ENCODE assay signal across 9 cellular contexts in genomic region chr19:48480476-48481190, GRCh38. TPM values are rescaled to one million over a fixed set of nuclear protein-coding genes. Genes with fewer than 3 reads are reported as not detected.
DNase-seq lines count a peak whose midpoint lies in the region; ATAC-seq, FAIRE-seq and TF ChIP-seq lines count a peak whose summit lies in the region.
"Had no signal": no experiment of that assay in that cellular context is flagged by ENCODE, and none has a peak within 500 bp of the region (broad histone marks: within the 10 kb centered on the region; RNA-seq: fewer than 3 reads in every experiment).

No MANE protein-coding gene starts in this region.

- DNase-seq in CD4-positive, alpha-beta T cell: peak in 9 of 10 experiments; percentile 32 to 65 (median 51)
- DNase-seq in activated B cell treated with CpG ODN at 0.5 μM for 24 hours (no peak), HepG2 (ENCODE audit: low spot score) (no peak)
- peak; percentile 60 for DNase-seq in central memory CD4-positive, alpha-beta T cell
- DNase-seq in stimulated activated effector memory CD8-positive, alpha-beta T cell treated with anti-CD3 and anti-CD28 coated beads, Interleukin-12 subunit alpha, Interleukin-12 subunit beta, amount 100 ng/mL, for 72 hours (ENCODE audit: low spot score in 2 of 2): peak; percentile 49 to 73

- peak overlapping the region; percentile 88 for H3K27ac Mint-ChIP-seq in CD4-positive, alpha-beta T cell
- H3K27ac Mint-ChIP-seq in activated B cell treated with CpG ODN at 0.5 μM for 24 hours: no peak overlapping the region
- peak overlapping the region; percentile 92 for H3K27ac Mint-ChIP-seq in stimulated activated effector memory CD8-positive, alpha-beta T cell treated with anti-CD3 and anti-CD28 coated beads, Interleukin-12 subunit alpha, Interleukin-12 subunit beta, amount 100 ng/mL, for 72 hours

- WGBS in HepG2 (ENCODE audit: low lambda C conversion rate): 95% methylated on average over 49 of the region's 50 CpGs

- H3K4me3 ChIP-seq in HepG2 (replicated peaks in 1 of 3; ENCODE audit: insufficient read depth in 1 of 3, low read depth in 2 of 3, low read length in 3 of 3): no peak overlapping the region

- peak; percentile 81 for ATAC-seq in CD4-positive, alpha-beta T cell (ENCODE audit: poor library complexity)
- ATAC-seq in activated B cell treated with CpG ODN at 0.5 μM for 24 hours (ENCODE audit: low read depth): peak; percentile 73
- ATAC-seq in HepG2: no peak; the same call in 2 of the 3 replicates
- ATAC-seq in stimulated activated effector memory CD8-positive, alpha-beta T cell treated with anti-CD3 and anti-CD28 coated beads, Interleukin-12 subunit alpha, Interleukin-12 subunit beta, amount 100 ng/mL, for 72 hours: peak; percentile 83
- no peak for ATAC-seq in GM18858 (IDR thresholded peaks at IDR 0.05; ENCODE audit: unreplicated experiment)
- ATAC-seq in HG02840 (IDR thresholded peaks at IDR 0.05; ENCODE audit: low FRiP score, unreplicated experiment): no peak
- ATAC-seq in HG02642 (IDR thresholded peaks at IDR 0.05; ENCODE audit: poor library complexity, unreplicated experiment): no peak

- peak overlapping the region; percentile 77 for H3K27ac ChIP-seq in CD4-positive, alpha-beta T cell (ENCODE audit: low read depth, low read length)
- H3K27ac ChIP-seq in HepG2 (ENCODE audit: extremely low read length, insufficient read depth, low read length): no peak overlapping the region
- H3K27ac ChIP-seq: neutrophil had no signal

- H3K36me3 Mint-ChIP-seq in CD4-positive, alpha-beta T cell (ENCODE audit: low read depth): peaks cover 20% of the 10 kb centered on the region
- peaks cover 26% of the 10 kb centered on the region for H3K36me3 Mint-ChIP-seq in activated B cell treated with CpG ODN at 0.5 μM for 24 hours (ENCODE audit: low read depth)
- H3K36me3 Mint-ChIP-seq in stimulated activated effector memory CD8-positive, alpha-beta T cell treated with anti-CD3 and anti-CD28 coated beads, Interleukin-12 subunit alpha, Interleukin-12 subunit beta, amount 100 ng/mL, for 72 hours: peaks cover 20% of the 10 kb centered on the region

- no peaks in the 10 kb centered on the region for H4K20me1 ChIP-seq in HepG2 (ENCODE audit: insufficient read depth, low read length)

- H3K9me3 ChIP-seq in CD4-positive, alpha-beta T cell (ENCODE audit: control insufficient read depth, low read length): no peaks in the 10 kb centered on the region
- no peaks in the 10 kb centered on the region for H3K9me3 ChIP-seq in HepG2 (ENCODE audit: low read length)
- H3K9me3 ChIP-seq: neutrophil had no signal

- H3K4me3 Mint-ChIP-seq in CD4-positive, alpha-beta T cell: peak overlapping the region; percentile 88
- peak overlapping the region; percentile 84 for H3K4me3 Mint-ChIP-seq in activated B cell treated with CpG ODN at 0.5 μM for 24 hours
- H3K4me3 Mint-ChIP-seq in stimulated activated effector memory CD8-positive, alpha-beta T cell treated with anti-CD3 and anti-CD28 coated beads, Interleukin-12 subunit alpha, Interleukin-12 subunit beta, amount 100 ng/mL, for 72 hours: peak overlapping the region; percentile 83

- no peaks in the 10 kb centered on the region for H3K27me3 Mint-ChIP-seq in CD4-positive, alpha-beta T cell
- peaks cover 1% of the 10 kb centered on the region for H3K27me3 Mint-ChIP-seq in activated B cell treated with CpG ODN at 0.5 μM for 24 hours

- CTCF ChIA-PET in CD4-positive, alpha-beta T cell (lab: Charles Lee): interaction anchor here (0.8 to 1.3 kb wide), 2 partner anchors 9 to 10 kb away, joined by 5 to 8 read pairs; no protein-coding TSS in a partner anchor
- CTCF ChIA-PET in activated B cell treated with CpG ODN at 0.5 μM for 24 hours (lab: Charles Lee) (interaction anchor here (2.4 kb wide), 1 partner anchor 9 kb away, joined by 14 read pairs; no protein-coding TSS in a partner anchor), HepG2 (lab: Yijun Ruan, JAX; ENCODE audit: low intra/inter-chr PET ratio, low total read pairs) (no interaction called here)

- no peaks in the 10 kb centered on the region for H3K79me2 ChIP-seq in HepG2 (ENCODE audit: insufficient read depth, low read length)

- no peak for TF ChIP-seq EP300 in HepG2 (IDR thresholded peaks at IDR 0.05; ENCODE audit: low read depth in 2 of 2, low read length in 2 of 2)
- TF ChIP-seq EP300 in HepG2 (CRISPR knock-in tag; IDR thresholded peaks at IDR 0.05; ENCODE audit: borderline replicate concordance): no peak

- H3K27me3 ChIP-seq in CD4-positive, alpha-beta T cell (ENCODE audit: control insufficient read depth, insufficient read depth, low read length): no peaks in the 10 kb centered on the region
- no peaks in the 10 kb centered on the region for H3K27me3 ChIP-seq in HepG2 (ENCODE audit: control insufficient read depth in 1 of 2, insufficient read depth in 2 of 2, low read length in 2 of 2)

- no peak for TF ChIP-seq CTCF in CD4-positive, alpha-beta T cell (IDR thresholded peaks at IDR 0.05)
- TF ChIP-seq CTCF in activated B cell treated with CpG ODN at 0.5 μM for 24 hours (IDR thresholded peaks at IDR 0.05) (no peak), HepG2 (CRISPR knock-in tag; IDR thresholded peaks at IDR 0.05) (no peak)

- TF ChIP-seq POLR2A in HepG2 (IDR thresholded peaks at IDR 0.05; ENCODE audit: insufficient read depth in 1 of 2, low read depth in 2 of 2, low read length in 2 of 2): no peak

- peaks cover 8% of the 10 kb centered on the region; the same call in 1 of the 2 replicates for H3K4me1 ChIP-seq in HepG2 (ENCODE audit: insufficient read depth, low read length)

- no peaks in the 10 kb centered on the region for H3K9me3 Mint-ChIP-seq in CD4-positive, alpha-beta T cell
- no peaks in the 10 kb centered on the region for H3K9me3 Mint-ChIP-seq in activated B cell treated with CpG ODN at 0.5 μM for 24 hours
- no peaks in the 10 kb centered on the region for H3K9me3 Mint-ChIP-seq in stimulated activated effector memory CD8-positive, alpha-beta T cell treated with anti-CD3 and anti-CD28 coated beads, Interleukin-12 subunit alpha, Interleukin-12 subunit beta, amount 100 ng/mL, for 72 hours

- in situ Hi-C loops in HepG2 (cut with HindIII; ENCODE audit: extremely low pct_ligation_motif_present, low pct_unique_long_range_greater_than_20kb): no loop called here

- peaks cover 27% of the 10 kb centered on the region for H3K4me1 Mint-ChIP-seq in CD4-positive, alpha-beta T cell (ENCODE audit: low read depth)
- H3K4me1 Mint-ChIP-seq in activated B cell treated with CpG ODN at 0.5 μM for 24 hours: peaks cover 11% of the 10 kb centered on the region
- peaks cover 21% of the 10 kb centered on the region for H3K4me1 Mint-ChIP-seq in stimulated activated effector memory CD8-positive, alpha-beta T cell treated with anti-CD3 and anti-CD28 coated beads, Interleukin-12 subunit alpha, Interleukin-12 subunit beta, amount 100 ng/mL, for 72 hours

- H2AFZ ChIP-seq in HepG2 (ENCODE audit: low read length): no peak overlapping the region

- no TSS peak for BruUV-seq in HepG2 (replicated peaks; lab: Mats Ljungman, UMichigan)

- no peak overlapping the region for H3K4me2 ChIP-seq in HepG2 (ENCODE audit: low read depth, low read length)

- intact Hi-C loops in CD4-positive, alpha-beta T cell (cut with DNase I, micrococcal nuclease): loop anchor here in 1 of 2 experiments (1.0 kb wide), 1 partner anchor 35 kb away; the partner anchor contains the start of gene GRWD1
- intact Hi-C loops in activated B cell treated with CpG ODN at 0.5 μM for 24 hours (cut with micrococcal nuclease) (loop anchor here (1.0 kb wide), 1 partner anchor 11 kb away; the partner anchor contains the start of gene CYTH2), HepG2 (cut with micrococcal nuclease; ENCODE audit: unreplicated experiment) (no loop called here)

- POLR2A ChIA-PET in CD4-positive, alpha-beta T cell (lab: Charles Lee): interaction anchor here (0.6 to 2.7 kb wide), 16 partner anchors 9 to 513 kb away, joined by 3 to 18 read pairs (median 4); partner anchors contain the start of genes CARD8, GRWD1, RPL18 and RUVBL2
- POLR2A ChIA-PET in activated B cell treated with CpG ODN at 0.5 μM for 24 hours (lab: Charles Lee): interaction anchor here (0.8 to 1.2 kb wide), 7 partner anchors 9 to 370 kb away, joined by 3 to 4 read pairs (median 3); partner anchors contain the start of gene PLA2G4C
- POLR2A ChIA-PET in HepG2 (lab: Yijun Ruan, JAX): no interaction called here

- no peak overlapping the region for H3K9ac ChIP-seq in HepG2 (ENCODE audit: insufficient read depth, low read depth, low read length)

- no peak for FAIRE-seq in HepG2 (lab: Jason Lieb, UNC)

- H3K36me3 ChIP-seq in HepG2 (replicated peaks in 1 of 2; ENCODE audit: control insufficient read depth in 1 of 2, insufficient read depth in 2 of 2, low read length in 2 of 2): peaks cover 7 to 12% of the 10 kb centered on the region in 2 experiments; a peak in 4 of 5 replicates

- no peak for TF ChIP-seq RAD21 in HepG2 (CRISPR knock-in tag; IDR thresholded peaks at IDR 0.05)

RNA-seq across cellular contexts. Expression of gene CYTH2, which starts 11.5 kb away (rescaled TPM):
- total RNA-seq in CD4-positive, alpha-beta T cell: 10 to 100 TPM; 23.4 to 25.3 TPM
- 35.6 and 40.5 TPM in 2 replicates for total RNA-seq in activated B cell treated with CpG ODN at 0.5 μM for 24 hours
- 9.6 and 16.5 TPM in 2 replicates for total RNA-seq in HepG2 (2016; rRNA removed; fragmentation: Illumina TruSeq; extraction: Trizol)
- 2.8 and 3.0 TPM in 2 replicates for total RNA-seq in HepG2 (2016; cell fraction: cytosol; rRNA removed; fragmentation: Illumina TruSeq; extraction: Trizol; ENCODE audit: low read depth)
- 8.4 and 15.9 TPM in 2 replicates for total RNA-seq in HepG2 (2016; cell fraction: insoluble cytoplasmic fraction; rRNA removed; fragmentation: Illumina TruSeq; extraction: Trizol)
- 4.9 and 7.0 TPM in 2 replicates for total RNA-seq in HepG2 (2016; cell fraction: membrane; rRNA removed; fragmentation: Illumina TruSeq; extraction: Trizol)
- 16.4 and 17.2 TPM in 2 replicates for total RNA-seq in HepG2 (2016; cell fraction: nucleus; rRNA removed; fragmentation: Illumina TruSeq; extraction: Trizol)
- 39.3 and 48.3 TPM in 2 replicates for polyA plus RNA-seq in HepG2 (2011; rRNA removed)
- polyA plus RNA-seq in HepG2 (2011; cell fraction: cytosol; rRNA removed): 18.2 and 20.7 TPM in 2 replicates
- polyA plus RNA-seq in HepG2 (2011; cell fraction: nucleus; rRNA removed): 185 and 188 TPM in 2 replicates
- polyA plus RNA-seq in HepG2 (2012): 26.4 and 29.2 TPM in 2 replicates
- polyA plus RNA-seq in HepG2 (2016; cell fraction: cytosol; fragmentation: Illumina TruSeq; extraction: Trizol; ENCODE audit: low read depth): 3.2 and 3.5 TPM in 2 replicates
- polyA plus RNA-seq in HepG2 (2016; cell fraction: insoluble cytoplasmic fraction; fragmentation: Illumina TruSeq; extraction: Trizol; ENCODE audit: low read depth): 14.6 and 14.8 TPM in 2 replicates
- polyA plus RNA-seq in HepG2 (2016; cell fraction: membrane; fragmentation: Illumina TruSeq; extraction: Trizol; ENCODE audit: low read depth): 6.2 and 6.8 TPM in 2 replicates
- polyA plus RNA-seq in HepG2 (2016; cell fraction: nucleus; fragmentation: Illumina TruSeq; extraction: Trizol; ENCODE audit: insufficient read depth, low read depth): 61.4 and 71.7 TPM in 2 replicates
- polyA minus RNA-seq in HepG2 (2011; rRNA and poly(A)+ RNA removed; ENCODE audit: low replicate concordance): 37.0 and 50.0 TPM in 2 replicates
- polyA minus RNA-seq in HepG2 (2011; cell fraction: cytosol; rRNA and poly(A)+ RNA removed): 7.5 and 8.4 TPM in 2 replicates
- 37.6 and 43.0 TPM in 2 replicates for polyA minus RNA-seq in HepG2 (2011; cell fraction: nucleus; rRNA and poly(A)+ RNA removed)

RNA-seq across cellular contexts. Expression of gene KCNJ14, which starts 25.3 kb away (rescaled TPM):
- 1 to 10 TPM; 1.7 to 2.0 TPM for total RNA-seq in CD4-positive, alpha-beta T cell
- total RNA-seq in activated B cell treated with CpG ODN at 0.5 μM for 24 hours (1.7 and 2.2 TPM in 2 replicates), HepG2 (2016; rRNA removed; fragmentation: Illumina TruSeq; extraction: Trizol) (0.17 and 0.20 TPM in 2 replicates)
- 0.09 TPM in 1 of 2 replicates, not detected in the other for total RNA-seq in HepG2 (2016; cell fraction: cytosol; rRNA removed; fragmentation: Illumina TruSeq; extraction: Trizol; ENCODE audit: low read depth)
- total RNA-seq in HepG2 (2016; cell fraction: insoluble cytoplasmic fraction; rRNA removed; fragmentation: Illumina TruSeq; extraction: Trizol): 0.15 and 0.19 TPM in 2 replicates
- 0.10 and 0.15 TPM in 2 replicates for total RNA-seq in HepG2 (2016; cell fraction: membrane; rRNA removed; fragmentation: Illumina TruSeq; extraction: Trizol)
- total RNA-seq in HepG2 (2016; cell fraction: nucleus; rRNA removed; fragmentation: Illumina TruSeq; extraction: Trizol): 0.25 and 0.43 TPM in 2 replicates
- 0.46 and 0.51 TPM in 2 replicates for polyA plus RNA-seq in HepG2 (2011; rRNA removed)
- polyA plus RNA-seq in HepG2 (2011; cell fraction: cytosol; rRNA removed): 0.14 and 0.17 TPM in 2 replicates
- polyA plus RNA-seq in HepG2 (2011; cell fraction: nucleus; rRNA removed): 3.1 and 3.8 TPM in 2 replicates
- 0.72 and 0.89 TPM in 2 replicates for polyA plus RNA-seq in HepG2 (2012)
- 0.03 TPM in 1 of 2 replicates, not detected in the other for polyA plus RNA-seq in HepG2 (2016; cell fraction: cytosol; fragmentation: Illumina TruSeq; extraction: Trizol; ENCODE audit: low read depth)
- 0.05 and 0.12 TPM in 2 replicates for polyA plus RNA-seq in HepG2 (2016; cell fraction: insoluble cytoplasmic fraction; fragmentation: Illumina TruSeq; extraction: Trizol; ENCODE audit: low read depth)
- polyA plus RNA-seq in HepG2 (2016; cell fraction: membrane; fragmentation: Illumina TruSeq; extraction: Trizol; ENCODE audit: low read depth): 0.11 TPM in 1 of 2 replicates, not detected in the other
- 0.65 and 0.97 TPM in 2 replicates for polyA plus RNA-seq in HepG2 (2016; cell fraction: nucleus; fragmentation: Illumina TruSeq; extraction: Trizol; ENCODE audit: insufficient read depth, low read depth)
- 3.6 TPM in 2 replicates for polyA minus RNA-seq in HepG2 (2011; rRNA and poly(A)+ RNA removed; ENCODE audit: low replicate concordance)
- polyA minus RNA-seq in HepG2 (2011; cell fraction: cytosol; rRNA and poly(A)+ RNA removed): 0.20 and 0.35 TPM in 2 replicates
- polyA minus RNA-seq in HepG2 (2011; cell fraction: nucleus; rRNA and poly(A)+ RNA removed): 2.0 and 2.4 TPM in 2 replicates

RNA-seq across cellular contexts. Expression of gene LMTK3, which starts 31.0 kb away (rescaled TPM):
- 10 to 100 TPM; 15.6 to 18.9 TPM for total RNA-seq in CD4-positive, alpha-beta T cell
- total RNA-seq in activated B cell treated with CpG ODN at 0.5 μM for 24 hours: 0.60 and 0.66 TPM in 2 replicates
- 0.22 and 0.29 TPM in 2 replicates for total RNA-seq in HepG2 (2016; rRNA removed; fragmentation: Illumina TruSeq; extraction: Trizol)
- 0.10 and 0.18 TPM in 2 replicates for total RNA-seq in HepG2 (2016; cell fraction: cytosol; rRNA removed; fragmentation: Illumina TruSeq; extraction: Trizol; ENCODE audit: low read depth)
- 0.27 and 0.45 TPM in 2 replicates for total RNA-seq in HepG2 (2016; cell fraction: insoluble cytoplasmic fraction; rRNA removed; fragmentation: Illumina TruSeq; extraction: Trizol)
- 0.09 and 0.21 TPM in 2 replicates for total RNA-seq in HepG2 (2016; cell fraction: membrane; rRNA removed; fragmentation: Illumina TruSeq; extraction: Trizol)
- total RNA-seq in HepG2 (2016; cell fraction: nucleus; rRNA removed; fragmentation: Illumina TruSeq; extraction: Trizol): 0.38 and 0.47 TPM in 2 replicates
- polyA plus RNA-seq in HepG2 (2011; rRNA removed): 0.18 and 0.30 TPM in 2 replicates
- 0.10 and 0.19 TPM in 2 replicates for polyA plus RNA-seq in HepG2 (2011; cell fraction: cytosol; rRNA removed)
- polyA plus RNA-seq in HepG2 (2011; cell fraction: nucleus; rRNA removed): 1.7 and 2.2 TPM in 2 replicates
- polyA plus RNA-seq in HepG2 (2012): 1.6 and 2.0 TPM in 2 replicates
- polyA plus RNA-seq in HepG2 (2016; cell fraction: cytosol; fragmentation: Illumina TruSeq; extraction: Trizol; ENCODE audit: low read depth): 0.05 and 0.07 TPM in 2 replicates
- 0.45 and 0.47 TPM in 2 replicates for polyA plus RNA-seq in HepG2 (2016; cell fraction: insoluble cytoplasmic fraction; fragmentation: Illumina TruSeq; extraction: Trizol; ENCODE audit: low read depth)
- polyA plus RNA-seq in HepG2 (2016; cell fraction: membrane; fragmentation: Illumina TruSeq; extraction: Trizol; ENCODE audit: low read depth): 0.09 and 0.14 TPM in 2 replicates
- polyA plus RNA-seq in HepG2 (2016; cell fraction: nucleus; fragmentation: Illumina TruSeq; extraction: Trizol; ENCODE audit: insufficient read depth, low read depth): 1.5 and 1.6 TPM in 2 replicates
- 0.16 and 0.23 TPM in 2 replicates for polyA minus RNA-seq in HepG2 (2011; rRNA and poly(A)+ RNA removed; ENCODE audit: low replicate concordance)
- 0.18 and 0.69 TPM in 2 replicates for polyA minus RNA-seq in HepG2 (2011; cell fraction: cytosol; rRNA and poly(A)+ RNA removed)
- 0.25 and 0.39 TPM in 2 replicates for polyA minus RNA-seq in HepG2 (2011; cell fraction: nucleus; rRNA and poly(A)+ RNA removed)

RNA-seq across cellular contexts. Expression of gene GRWD1, which starts 34.9 kb away (rescaled TPM):
- total RNA-seq in CD4-positive, alpha-beta T cell: 10 to 100 TPM; 21.4 to 21.7 TPM
- total RNA-seq in activated B cell treated with CpG ODN at 0.5 μM for 24 hours (63.4 and 71.4 TPM in 2 replicates), HepG2 (2016; rRNA removed; fragmentation: Illumina TruSeq; extraction: Trizol) (46.6 and 52.3 TPM in 2 replicates)
- total RNA-seq in HepG2 (2016; cell fraction: cytosol; rRNA removed; fragmentation: Illumina TruSeq; extraction: Trizol; ENCODE audit: low read depth): 5.2 and 5.4 TPM in 2 replicates
- total RNA-seq in HepG2 (2016; cell fraction: insoluble cytoplasmic fraction; rRNA removed; fragmentation: Illumina TruSeq; extraction: Trizol): 41.4 and 47.5 TPM in 2 replicates
- total RNA-seq in HepG2 (2016; cell fraction: membrane; rRNA removed; fragmentation: Illumina TruSeq; extraction: Trizol): 11.1 and 15.5 TPM in 2 replicates
- 19.7 and 21.0 TPM in 2 replicates for total RNA-seq in HepG2 (2016; cell fraction: nucleus; rRNA removed; fragmentation: Illumina TruSeq; extraction: Trizol)
- polyA plus RNA-seq in HepG2 (2011; rRNA removed): 10.8 and 13.4 TPM in 2 replicates
- 10.4 and 13.0 TPM in 2 replicates for polyA plus RNA-seq in HepG2 (2011; cell fraction: cytosol; rRNA removed)
- 13.4 and 14.2 TPM in 2 replicates for polyA plus RNA-seq in HepG2 (2011; cell fraction: nucleus; rRNA removed)
- polyA plus RNA-seq in HepG2 (2012): 13.3 and 14.3 TPM in 2 replicates
- polyA plus RNA-seq in HepG2 (2016; cell fraction: cytosol; fragmentation: Illumina TruSeq; extraction: Trizol; ENCODE audit: low read depth): 4.1 and 4.4 TPM in 2 replicates
- 36.7 and 46.2 TPM in 2 replicates for polyA plus RNA-seq in HepG2 (2016; cell fraction: insoluble cytoplasmic fraction; fragmentation: Illumina TruSeq; extraction: Trizol; ENCODE audit: low read depth)
- polyA plus RNA-seq in HepG2 (2016; cell fraction: membrane; fragmentation: Illumina TruSeq; extraction: Trizol; ENCODE audit: low read depth): 5.9 and 7.9 TPM in 2 replicates
- polyA plus RNA-seq in HepG2 (2016; cell fraction: nucleus; fragmentation: Illumina TruSeq; extraction: Trizol; ENCODE audit: insufficient read depth, low read depth): 23.1 and 26.5 TPM in 2 replicates
- 25.6 and 30.2 TPM in 2 replicates for polyA minus RNA-seq in HepG2 (2011; rRNA and poly(A)+ RNA removed; ENCODE audit: low replicate concordance)
- polyA minus RNA-seq in HepG2 (2011; cell fraction: cytosol; rRNA and poly(A)+ RNA removed): 12.1 and 17.9 TPM in 2 replicates
- 13.7 and 20.3 TPM in 2 replicates for polyA minus RNA-seq in HepG2 (2011; cell fraction: nucleus; rRNA and poly(A)+ RNA removed)

Comparison
In these comparisons a context has a peak if more than half of its experiments do, and no peak if none do; other contexts are left out.
1. ATAC-seq: peak in CD4-positive, alpha-beta T cell (single experiment), activated B cell treated with CpG ODN at 0.5 μM for 24 hours (single experiment) and stimulated activated effector memory CD8-positive, alpha-beta T cell treated with anti-CD3 and anti-CD28 coated beads, Interleukin-12 subunit alpha, Interleukin-12 subunit beta, amount 100 ng/mL, for 72 hours (single experiment); none in HepG2 (single experiment), GM18858 (single experiment), HG02840 (single experiment) and HG02642 (single experiment).
2. DNase-seq: peak in CD4-positive, alpha-beta T cell (9 of 10), central memory CD4-positive, alpha-beta T cell (single experiment) and stimulated activated effector memory CD8-positive, alpha-beta T cell treated with anti-CD3 and anti-CD28 coated beads, Interleukin-12 subunit alpha, Interleukin-12 subunit beta, amount 100 ng/mL, for 72 hours (2 of 2); none in activated B cell treated with CpG ODN at 0.5 μM for 24 hours (single experiment) and HepG2 (single experiment).
3. RNA of gene LMTK3, which starts 31.0 kb away (total RNA-seq): 15.6 to 18.9 TPM in CD4-positive, alpha-beta T cell; 0.60 to 0.66 TPM in activated B cell treated with CpG ODN at 0.5 μM for 24 hours and 0.09 to 0.47 TPM in HepG2; every median in the first group is over 10 times any median in the second.
4. Peak in every context shown above with its lines, with median percentiles within 50 percentile points of each other: H3K4me3 Mint-ChIP-seq.